Comparison of ENCODE assay signal across 11 cellular contexts in the genomic region with DNA sequence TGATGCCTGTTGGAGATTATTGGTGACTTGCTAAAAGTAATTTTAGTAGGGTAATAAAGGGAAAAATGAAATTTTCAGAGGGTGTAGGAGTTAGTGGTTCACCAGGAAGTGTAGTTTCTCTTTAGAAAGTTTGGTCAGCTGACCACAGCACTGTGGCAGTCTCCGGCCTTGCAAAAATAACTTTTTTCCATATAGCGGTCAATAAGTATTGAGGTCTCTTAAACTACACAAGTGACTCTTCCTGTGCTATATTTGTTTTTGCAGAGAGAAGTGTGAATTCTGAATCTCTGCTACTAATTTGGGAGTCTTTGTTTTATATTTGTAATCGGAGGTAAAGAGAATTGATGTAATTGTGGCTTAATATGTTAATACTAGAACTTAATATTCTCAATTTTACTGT. TPM values are rescaled to one million over a fixed set of nuclear protein-coding genes. Genes with fewer than 3 reads are reported as not detected.
DNase-seq lines count a peak whose midpoint lies in the region; ATAC-seq and TF ChIP-seq lines count a peak whose summit lies in the region.
"Had no signal": no experiment of that assay in that cellular context is flagged by ENCODE, and none has a peak within 500 bp of the region (broad histone marks: within the 10 kb centered on the region; RNA-seq: fewer than 3 reads in every experiment).

No MANE protein-coding gene starts in this region.

- no peak for DNase-seq in activated naive CD4-positive, alpha-beta T cell treated with Interleukin-2 at 50 U/mL for 16 hours
- no peak for DNase-seq in activated CD8-positive, alpha-beta memory T cell treated with anti-CD3 and anti-CD28 coated beads, Interleukin-2, amount 50 U/mL, for 48 hours
- DNase-seq in NCI-H2107 treated with DMSO at 0.1 percent for 48 hours (lab: John Stamatoyannopoulos, UW; ENCODE audit: unreplicated experiment) (no peak), foreskin keratinocyte (no peak)
- DNase-seq: GF-D8, NCI-H2171 had no signal

- H3K27ac ChIP-seq in foreskin keratinocyte = no peak overlapping the region
- H3K27ac ChIP-seq: cardiac muscle cell had no signal

- peaks cover 35% of the 10 kb centered on the region for H3K4me1 Mint-ChIP-seq in activated naive CD4-positive, alpha-beta T cell treated with anti-CD3 and anti-CD28 coated beads, Interleukin-2, amount 50 U/mL, for 24 hours
- H3K4me1 Mint-ChIP-seq in stimulated activated memory B cell treated with anti-CD40 and anti-IgM and Interleukin-4, amounts not matched to agents 10 μg/mL and 1 μg/mL and 100 μg/mL, for 72 hours = peaks cover 79% of the 10 kb centered on the region

- H3K9me3 Mint-ChIP-seq in activated naive CD4-positive, alpha-beta T cell treated with anti-CD3 and anti-CD28 coated beads, Interleukin-2, amount 50 U/mL, for 24 hours = no peaks in the 10 kb centered on the region
- H3K9me3 Mint-ChIP-seq in stimulated activated memory B cell treated with anti-CD40 and anti-IgM and Interleukin-4, amounts not matched to agents 10 μg/mL and 1 μg/mL and 100 μg/mL, for 72 hours = no peaks in the 10 kb centered on the region

- ATAC-seq in HG02642 (IDR thresholded peaks at IDR 0.05; ENCODE audit: poor library complexity, unreplicated experiment) (peak; percentile 82), HG03520 (IDR thresholded peaks at IDR 0.05; ENCODE audit: unreplicated experiment) (peak; percentile 80), foreskin keratinocyte (no peak)
- peak; percentile 88 for ATAC-seq in stimulated activated memory B cell treated with anti-CD40 and anti-IgM and Interleukin-4, amounts not matched to agents 10 μg/mL and 1 μg/mL and 100 μg/mL, for 72 hours

- no peak overlapping the region for H3K27ac Mint-ChIP-seq in activated naive CD4-positive, alpha-beta T cell treated with anti-CD3 and anti-CD28 coated beads, Interleukin-2, amount 50 U/mL, for 24 hours
- peak overlapping the region; percentile 96 for H3K27ac Mint-ChIP-seq in stimulated activated memory B cell treated with anti-CD40 and anti-IgM and Interleukin-4, amounts not matched to agents 10 μg/mL and 1 μg/mL and 100 μg/mL, for 72 hours

- TF ChIP-seq CTCF in foreskin keratinocyte (conservative IDR thresholded peaks at IDR 0.05) = no peak

- H3K27me3 ChIP-seq in foreskin keratinocyte = no peaks in the 10 kb centered on the region
- H3K27me3 ChIP-seq: cardiac muscle cell had no signal

- H3K27me3 Mint-ChIP-seq in activated naive CD4-positive, alpha-beta T cell treated with anti-CD3 and anti-CD28 coated beads, Interleukin-2, amount 50 U/mL, for 24 hours = no peaks in the 10 kb centered on the region
- no peaks in the 10 kb centered on the region for H3K27me3 Mint-ChIP-seq in stimulated activated memory B cell treated with anti-CD40 and anti-IgM and Interleukin-4, amounts not matched to agents 10 μg/mL and 1 μg/mL and 100 μg/mL, for 72 hours

- peak overlapping the region; percentile 8 for H3K4me3 Mint-ChIP-seq in activated naive CD4-positive, alpha-beta T cell treated with anti-CD3 and anti-CD28 coated beads, Interleukin-2, amount 50 U/mL, for 24 hours
- peak overlapping the region; percentile 62 for H3K4me3 Mint-ChIP-seq in stimulated activated memory B cell treated with anti-CD40 and anti-IgM and Interleukin-4, amounts not matched to agents 10 μg/mL and 1 μg/mL and 100 μg/mL, for 72 hours

- H3K36me3 Mint-ChIP-seq in activated naive CD4-positive, alpha-beta T cell treated with anti-CD3 and anti-CD28 coated beads, Interleukin-2, amount 50 U/mL, for 24 hours = peaks cover 3% of the 10 kb centered on the region
- peaks cover 23% of the 10 kb centered on the region for H3K36me3 Mint-ChIP-seq in stimulated activated memory B cell treated with anti-CD40 and anti-IgM and Interleukin-4, amounts not matched to agents 10 μg/mL and 1 μg/mL and 100 μg/mL, for 72 hours

- peaks cover 12% of the 10 kb centered on the region for H3K4me1 ChIP-seq in foreskin keratinocyte

RNA-seq across cellular contexts. Expression of gene PTPN12, which starts 24.3 kb away (rescaled TPM):
- 63.4 and 75.4 TPM in 2 replicates for total RNA-seq in foreskin keratinocyte
- polyA plus RNA-seq in foreskin keratinocyte = 26.4 and 28.2 TPM in 2 replicates
